Comparison of ENCODE assay signal across 10 cellular contexts in the genomic region with DNA sequence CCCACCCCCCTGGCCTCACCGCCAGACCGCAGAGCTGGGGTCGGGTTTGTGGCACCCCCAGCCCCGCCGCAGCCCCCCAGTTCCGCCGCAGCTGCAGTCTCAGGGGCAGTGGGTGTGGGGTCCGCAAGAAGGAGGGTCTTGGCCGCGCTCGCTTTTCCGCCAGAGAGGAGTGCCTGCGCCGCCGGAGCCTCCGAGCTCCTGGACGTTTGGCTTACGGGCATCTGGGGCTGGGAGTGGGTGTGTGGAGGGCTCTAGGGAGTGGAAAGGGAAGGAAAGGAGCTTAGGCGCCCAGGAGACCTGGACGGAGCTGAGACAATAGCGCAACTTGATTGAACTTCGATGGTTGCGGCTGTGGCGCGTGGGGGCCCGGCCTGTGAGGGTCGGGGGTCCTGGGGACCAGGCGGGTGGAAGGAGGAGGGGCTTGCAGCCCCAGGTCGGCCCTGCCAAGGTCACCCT.
DNase-seq lines count a peak whose midpoint lies in the region; ATAC-seq, FAIRE-seq and TF ChIP-seq lines count a peak whose summit lies in the region.
"Had no signal": no experiment of that assay in that cellular context is flagged by ENCODE, and none has a peak within 500 bp of the region (broad histone marks: within the 10 kb centered on the region; RNA-seq: fewer than 3 reads in every experiment).

No MANE protein-coding gene starts in this region.

- H3K27ac ChIP-seq in lower lobe of right lung (peak overlapping the region; percentile 69), transverse colon (peak overlapping the region; percentile 70 to 84 (median 81))

- H3K4me3 ChIP-seq in bronchial epithelial cell (ENCODE audit: low read depth, low read length) = peak overlapping the region; percentile 80
- H3K4me3 ChIP-seq in lower lobe of right lung = peak overlapping the region; percentile 76
- peak overlapping the region; percentile 49 to 75 (median 70) for H3K4me3 ChIP-seq in transverse colon

- H3K27me3 Mint-ChIP-seq in activated T-cell treated with anti-CD3 and anti-CD28 coated beads, Interleukin-2, amount 50 U/mL, for 24 hours = peaks cover 40% of the 10 kb centered on the region
- peaks cover 66% of the 10 kb centered on the region for H3K27me3 Mint-ChIP-seq in activated T-helper 2 cell treated with anti-CD3 and anti-CD28 coated beads, Interferon-gamma antibody, Interleukin-2, Interleukin-4, amounts not matched to agents 10 μg/mL and 5 μg/mL and 100 μg/mL, durations not matched to agents 14 hours and 24 hours and 36 hours (ENCODE audit: low read depth)

- H3K4me1 Mint-ChIP-seq in activated T-cell treated with anti-CD3 and anti-CD28 coated beads, Interleukin-2, amount 50 U/mL, for 24 hours (ENCODE audit: low read depth) = peaks cover 18% of the 10 kb centered on the region
- H3K4me1 Mint-ChIP-seq in activated T-helper 2 cell treated with anti-CD3 and anti-CD28 coated beads, Interferon-gamma antibody, Interleukin-2, Interleukin-4, amounts not matched to agents 10 μg/mL and 5 μg/mL and 100 μg/mL, durations not matched to agents 14 hours and 24 hours and 36 hours (ENCODE audit: low read depth) = peaks cover 2% of the 10 kb centered on the region

- no peaks in the 10 kb centered on the region for H3K27me3 ChIP-seq in bronchial epithelial cell (ENCODE audit: control insufficient read depth, insufficient read depth, low read length)
- H3K27me3 ChIP-seq in lower lobe of right lung (ENCODE audit: low read depth) = peaks cover 4% of the 10 kb centered on the region
- H3K27me3 ChIP-seq in transverse colon = no peaks in the 10 kb centered on the region

- H3K4me1 ChIP-seq in lower lobe of right lung = peaks cover 36% of the 10 kb centered on the region
- H3K4me1 ChIP-seq in transverse colon = peaks cover 30 to 52% (median 35%) of the 10 kb centered on the region in 4 donors

- no peak for FAIRE-seq in bronchial epithelial cell (lab: Jason Lieb, UNC)
- FAIRE-seq: G401.6 had no signal

- ATAC-seq in lower lobe of right lung (peak; percentile 29 to 64), GM19463 (IDR thresholded peaks at IDR 0.05; ENCODE audit: unreplicated experiment) (no peak)
- no peak for ATAC-seq in activated CD4-positive, CD25-positive, alpha-beta regulatory T cell treated with anti-CD3 and anti-CD28 coated beads, Interleukin-2, amount 50 U/mL, for 24 hours

- no peaks in the 10 kb centered on the region for H3K36me3 Mint-ChIP-seq in activated T-cell treated with anti-CD3 and anti-CD28 coated beads, Interleukin-2, amount 50 U/mL, for 24 hours (ENCODE audit: low read depth)
- H3K36me3 Mint-ChIP-seq in activated T-helper 2 cell treated with anti-CD3 and anti-CD28 coated beads, Interferon-gamma antibody, Interleukin-2, Interleukin-4, amounts not matched to agents 10 μg/mL and 5 μg/mL and 100 μg/mL, durations not matched to agents 14 hours and 24 hours and 36 hours (ENCODE audit: low read depth) = no peaks in the 10 kb centered on the region

- no peak overlapping the region for H3K27ac Mint-ChIP-seq in activated T-cell treated with anti-CD3 and anti-CD28 coated beads, Interleukin-2, amount 50 U/mL, for 24 hours
- H3K27ac Mint-ChIP-seq in activated T-helper 2 cell treated with anti-CD3 and anti-CD28 coated beads, Interferon-gamma antibody, Interleukin-2, Interleukin-4, amounts not matched to agents 10 μg/mL and 5 μg/mL and 100 μg/mL, durations not matched to agents 14 hours and 24 hours and 36 hours = no peak overlapping the region
- H3K27ac Mint-ChIP-seq: T-helper 2 cell treated with Interferon-gamma antibody and Interleukin-4, amounts not matched to agents 5 μg/mL and 100 μg/mL, for 36 hours had no signal

- no peak for TF ChIP-seq POLR2A in transverse colon (IDR thresholded peaks at IDR 0.05)

- no peak for TF ChIP-seq EP300 in transverse colon (IDR thresholded peaks at IDR 0.05; ENCODE audit: low read depth)

- H3K36me3 ChIP-seq in bronchial epithelial cell (ENCODE audit: control insufficient read depth, insufficient read depth, low read length) (no peaks in the 10 kb centered on the region), lower lobe of right lung (no peaks in the 10 kb centered on the region), transverse colon (no peaks in the 10 kb centered on the region)

- TF ChIP-seq CTCF in bronchial epithelial cell (IDR thresholded peaks at IDR 0.05; ENCODE audit: insufficient read depth, low read length, severe bottlenecking) (no peak), lower lobe of right lung (IDR thresholded peaks at IDR 0.05) (no peak), transverse colon (IDR thresholded peaks at IDR 0.05) (no peak)

- 7% methylated on average over 26 of the region's 29 CpGs; no CpG with 5 or more reads in 1 of the 2 donors for WGBS in transverse colon (ENCODE audit: low coverage in 1 of 2), 2 donors

- intact Hi-C loops in lower lobe of right lung (cut with DNase I) = no loop called here
- intact Hi-C loops in transverse colon (cut with DNase I; ENCODE audit: low total_unique reads) = no loop called here
- intact Hi-C loops in activated T-helper 2 cell treated with anti-CD3 and anti-CD28 coated beads, Interferon-gamma antibody, Interleukin-2, Interleukin-4, amounts not matched to agents 10 μg/mL and 5 μg/mL and 100 μg/mL, durations not matched to agents 14 hours and 24 hours and 36 hours (cut with micrococcal nuclease) = no loop called here

- no peaks in the 10 kb centered on the region for H3K9me3 Mint-ChIP-seq in activated T-cell treated with anti-CD3 and anti-CD28 coated beads, Interleukin-2, amount 50 U/mL, for 24 hours
- H3K9me3 Mint-ChIP-seq in activated T-helper 2 cell treated with anti-CD3 and anti-CD28 coated beads, Interferon-gamma antibody, Interleukin-2, Interleukin-4, amounts not matched to agents 10 μg/mL and 5 μg/mL and 100 μg/mL, durations not matched to agents 14 hours and 24 hours and 36 hours = no peaks in the 10 kb centered on the region
- H3K9me3 Mint-ChIP-seq: T-helper 2 cell treated with Interferon-gamma antibody and Interleukin-4, amounts not matched to agents 5 μg/mL and 100 μg/mL, for 36 hours had no signal

- in situ Hi-C loops in transverse colon (cut with MboI; ENCODE audit: low pct_ligation_motif_present in 1 of 4, low pct_unique_long_range_greater_than_20kb in 1 of 4, low sequenced_read_pairs in 3 of 4) = no loop called here

- H3K9me3 ChIP-seq in lower lobe of right lung (no peaks in the 10 kb centered on the region), transverse colon (no peaks in the 10 kb centered on the region)

- H3K4me3 Mint-ChIP-seq in activated T-cell treated with anti-CD3 and anti-CD28 coated beads, Interleukin-2, amount 50 U/mL, for 24 hours = peak overlapping the region; percentile 82
- no peak overlapping the region for H3K4me3 Mint-ChIP-seq in activated T-helper 2 cell treated with anti-CD3 and anti-CD28 coated beads, Interferon-gamma antibody, Interleukin-2, Interleukin-4, amounts not matched to agents 10 μg/mL and 5 μg/mL and 100 μg/mL, durations not matched to agents 14 hours and 24 hours and 36 hours (ENCODE audit: low read depth)

- peak; percentile 41 for DNase-seq in activated T-cell treated with anti-CD3 and anti-CD28 coated beads, Interleukin-2, amount 50 U/mL, for 24 hours
- DNase-seq in activated T-cell treated with anti-CD3 and anti-CD28 coated beads, Interleukin-2, amount 50 U/mL, for 1 hour = no peak
- DNase-seq in bronchial epithelial cell (ENCODE audit: low read depth) (no peak), lower lobe of right lung (no peak), transverse colon (no peak)
- no peak for DNase-seq in activated T-helper 2 cell treated with anti-CD3 and anti-CD28 coated beads, Interferon-gamma antibody, Interleukin-2, Interleukin-4, amounts not matched to agents 10 μg/mL and 5 μg/mL and 100 μg/mL, durations not matched to agents 14 hours and 24 hours and 36 hours (ENCODE audit: low spot score)

Comparison
In these comparisons a context has a peak if more than half of its experiments do, and no peak if none do; other contexts are left out.
1. ATAC-seq: peak in lower lobe of right lung (2 of 2); none in activated CD4-positive, CD25-positive, alpha-beta regulatory T cell treated with anti-CD3 and anti-CD28 coated beads, Interleukin-2, amount 50 U/mL, for 24 hours (0 of 2) and GM19463 (single experiment).
2. Peak in every context shown above with its lines, with median percentiles within 50 percentile points of each other: H3K4me3 ChIP-seq.